Comparison of ENCODE assay signal across 8 cellular contexts in genomic region chr3:134795776-134796312, GRCh38. TPM values are rescaled to one million over a fixed set of nuclear protein-coding genes. Genes with fewer than 3 reads are reported as not detected.
DNase-seq lines count a peak whose midpoint lies in the region; ATAC-seq and TF ChIP-seq lines count a peak whose summit lies in the region.

No MANE protein-coding gene starts in this region.

- intact Hi-C loops in right cardiac atrium (cut with DNase I) = loop anchor here (5.0 to 10.0 kb wide), 3 partner anchors 706 to 1101 kb away; no protein-coding TSS in a partner anchor

- 1% methylated on average over 49 of the region's 49 CpGs for WGBS in right cardiac atrium
- WGBS in smooth muscle cell (ENCODE audit: low lambda C conversion rate) = 1% methylated on average over 48 of the region's 49 CpGs

- peak overlapping the region; percentile 7 for H3K9ac ChIP-seq in smooth muscle cell (ENCODE audit: low read depth)

- DNase-seq in right cardiac atrium (peak in 1 of 3 donors; percentile 55), smooth muscle cell (lab: John Stamatoyannopoulos, UW; ENCODE audit: unreplicated experiment) (no peak), LoVo (ENCODE audit: low spot score) (no peak), NCI-H2081 treated with DMSO at 0.1 percent for 48 hours (lab: John Stamatoyannopoulos, UW) (no peak)
- DNase-seq in effector CD4-positive, alpha-beta T cell = no peak

- H3K79me2 ChIP-seq in smooth muscle cell (ENCODE audit: low read depth) = no peaks in the 10 kb centered on the region

- H3K4me2 ChIP-seq in smooth muscle cell = peak overlapping the region; percentile 100

- H3K27me3 ChIP-seq in right cardiac atrium (ENCODE audit: control insufficient read depth, insufficient read depth) (no peaks in the 10 kb centered on the region), smooth muscle cell (ENCODE audit: low read depth) (peaks cover 45% of the 10 kb centered on the region)

- H3K9me3 ChIP-seq in right cardiac atrium (ENCODE audit: control insufficient read depth, low read length) = no peaks in the 10 kb centered on the region
- no peaks in the 10 kb centered on the region for H3K9me3 ChIP-seq in smooth muscle cell (replicated peaks; ENCODE audit: low read depth)

- H3K27ac ChIP-seq in right cardiac atrium (ENCODE audit: low read length) = no peak overlapping the region
- no peak overlapping the region for H3K27ac ChIP-seq in smooth muscle cell (ENCODE audit: low read depth)

- no peaks in the 10 kb centered on the region for H3K36me3 ChIP-seq in smooth muscle cell (ENCODE audit: low read depth)

- peak overlapping the region; percentile 53 for H3K4me3 ChIP-seq in WI38 (ENCODE audit: low read depth, low read length)
- peak overlapping the region; percentile 15 for H3K4me3 ChIP-seq in right cardiac atrium (ENCODE audit: low read length)
- peak overlapping the region; percentile 69 for H3K4me3 ChIP-seq in smooth muscle cell

- H2AFZ ChIP-seq in smooth muscle cell (ENCODE audit: low read depth) = peak overlapping the region; percentile 89

- no peaks in the 10 kb centered on the region for H4K20me1 ChIP-seq in smooth muscle cell (ENCODE audit: low read depth)

- H3F3A ChIP-seq in smooth muscle cell (ENCODE audit: low read depth) = no peaks in the 10 kb centered on the region

- ATAC-seq in GM18498 (IDR thresholded peaks at IDR 0.05; ENCODE audit: unreplicated experiment) (peak; percentile 7), HG02840 (IDR thresholded peaks at IDR 0.05; ENCODE audit: low FRiP score, unreplicated experiment) (peak; percentile 17), right cardiac atrium (peak in 1 of 2 donors; percentile 21)

- H3K4me1 ChIP-seq in right cardiac atrium (ENCODE audit: control insufficient read depth, insufficient read depth, low read length) (no peaks in the 10 kb centered on the region), smooth muscle cell (ENCODE audit: low read depth) (peaks cover 4% of the 10 kb centered on the region)

- TF ChIP-seq CTCF in WI38 (IDR thresholded peaks at IDR 0.05; ENCODE audit: low read depth, low read length) = no peak
- TF ChIP-seq CTCF in smooth muscle cell (IDR thresholded peaks at IDR 0.05; ENCODE audit: borderline replicate concordance, insufficient read depth, poor library complexity, severe bottlenecking) = no peak

RNA-seq across cellular contexts. Expression of gene EPHB1, which starts 0.8 kb away (rescaled TPM):
- 1 to 10 TPM in 3 of 4 donors, under 1 TPM in 1; 0.97 to 1.6 (median 1.3) TPM for total RNA-seq in right cardiac atrium
- polyA plus RNA-seq in right cardiac atrium = 0.23 TPM
- 2.6 and 2.9 TPM in 2 replicates for total RNA-seq in smooth muscle cell
- polyA plus RNA-seq in smooth muscle cell = 1.8 and 2.5 TPM in 2 replicates

Comparison
In these comparisons a context has a peak if more than half of its experiments do, and no peak if none do; other contexts are left out.
1. H3K4me3 ChIP-seq: peak in every context shown above with its lines; median percentile 69 in smooth muscle cell; 53 in WI38; 15 in right cardiac atrium.